ENCODE assay signal across 29 cellular contexts in genomic region chr2:81078102-81078501, GRCh38.
"Had no signal": no experiment of that assay in that cellular context is flagged by ENCODE, and none has a peak within 500 bp of the region (broad histone marks: within the 10 kb centered on the region; RNA-seq: fewer than 3 reads in every experiment).

No MANE protein-coding gene starts in this region.

- H3K36me3 Mint-ChIP-seq: activated naive CD8-positive, alpha-beta T cell treated with anti-CD3 and anti-CD28 coated beads for 36 hours had no signal

- H3K4me3 Mint-ChIP-seq: activated B cell treated with CpG ODN at 0.5 μM for 24 hours; activated CD8-positive, alpha-beta T cell treated with anti-CD3 and anti-CD28 coated beads for 36 hours; activated naive CD8-positive, alpha-beta T cell treated with anti-CD3 and anti-CD28 coated beads for 36 hours; activated T-cell treated with anti-CD3 and anti-CD28 coated beads, Interleukin-2, amount 50 U/mL, for 72 hours; activated T-helper 17 cell treated with anti-CD3 and anti-CD28 coated beads, Interleukin-2, amount 50 U/mL, for 72 hours; T-helper 17 cell had no signal

- ATAC-seq: activated CD8-positive, alpha-beta T cell treated with anti-CD3 and anti-CD28 coated beads for 36 hours; activated T-cell treated with anti-CD3 and anti-CD28 coated beads, Interleukin-2, amount 50 U/mL, for 72 hours; activated T-helper 17 cell treated with anti-CD3 and anti-CD28 coated beads, Interleukin-2, amount 50 U/mL, for 72 hours; T-helper 17 cell had no signal

- H3K4me3 ChIP-seq: SJCRH30, SK-N-MC had no signal

- H3K4me1 Mint-ChIP-seq: activated B cell treated with CpG ODN at 0.5 μM for 24 hours; activated naive CD8-positive, alpha-beta T cell treated with anti-CD3 and anti-CD28 coated beads for 36 hours; activated T-helper 17 cell treated with anti-CD3 and anti-CD28 coated beads, Interleukin-2, amount 50 U/mL, for 72 hours; T-helper 17 cell had no signal

- H3K9me3 ChIP-seq: SJCRH30 had no signal

- H3K27me3 ChIP-seq: brain microvascular endothelial cell had no signal

- H3K27me3 Mint-ChIP-seq: activated B cell treated with CpG ODN at 0.5 μM for 24 hours; activated CD8-positive, alpha-beta T cell treated with anti-CD3 and anti-CD28 coated beads for 36 hours; activated naive CD8-positive, alpha-beta T cell treated with anti-CD3 and anti-CD28 coated beads for 36 hours; activated T-helper 17 cell treated with anti-CD3 and anti-CD28 coated beads, Interleukin-2, amount 50 U/mL, for 72 hours; T-helper 17 cell had no signal

- H3K27ac ChIP-seq: brain microvascular endothelial cell, SJCRH30 had no signal

- H3K27ac Mint-ChIP-seq: activated B cell treated with CpG ODN at 0.5 μM for 24 hours; activated CD8-positive, alpha-beta T cell treated with anti-CD3 and anti-CD28 coated beads for 36 hours; activated naive CD8-positive, alpha-beta T cell treated with anti-CD3 and anti-CD28 coated beads for 36 hours; activated T-cell treated with anti-CD3 and anti-CD28 coated beads, Interleukin-2, amount 50 U/mL, for 72 hours; activated T-helper 17 cell treated with anti-CD3 and anti-CD28 coated beads, Interleukin-2, amount 50 U/mL, for 72 hours; T-helper 17 cell had no signal

- DNase-seq: activated B cell treated with CpG ODN at 0.5 μM for 24 hours; activated CD4-positive, alpha-beta T cell treated with anti-CD3 and anti-CD28 coated beads for 4 hours; activated CD4-positive, CD25-positive, alpha-beta regulatory T cell treated with anti-CD3 and anti-CD28 coated beads, Interleukin-2, amount 50 U/mL, for 72 hours; activated CD8-positive, alpha-beta T cell treated with anti-CD3 and anti-CD28 coated beads for 36 hours; activated effector memory CD4-positive, alpha-beta T cell treated with anti-CD3 and anti-CD28 coated beads, Interleukin-2, amount 50 U/mL, for 16 hours; activated naive CD4-positive, alpha-beta T cell; activated naive CD4-positive, alpha-beta T cell treated with anti-CD3 and anti-CD28 coated beads, Interleukin-2, amount 50 U/mL, for 16 hours; activated naive CD8-positive, alpha-beta T cell treated with anti-CD3 and anti-CD28 coated beads for 36 hours; activated T-cell treated with anti-CD3 and anti-CD28 coated beads, Interleukin-2, amount 50 U/mL, for 1 hour; activated T-cell treated with anti-CD3 and anti-CD28 coated beads, Interleukin-2, amount 50 U/mL, for 72 hours; amniotic stem cell; aorta; brain microvascular endothelial cell; central memory CD4-positive, alpha-beta T cell; NCI-H1105; NCI-H1417 treated with DMSO at 0.1 percent for 48 hours; NCI-H187 treated with DMSO at 0.1 percent for 48 hours; NCI-H2081; NCI-H2171 treated with DMSO at 0.1 percent for 48 hours; NCI-H2227 treated with DMSO at 0.1 percent for 48 hours; NCI-H446; NCI-H510A treated with DMSO at 0.1 percent for 48 hours; NCI-H526 treated with DMSO at 0.1 percent for 48 hours; NCI-H82; SHP77; T-helper 17 cell had no signal

- H3K36me3 ChIP-seq: brain microvascular endothelial cell, SJCRH30 had no signal
